In the genomic region with DNA sequence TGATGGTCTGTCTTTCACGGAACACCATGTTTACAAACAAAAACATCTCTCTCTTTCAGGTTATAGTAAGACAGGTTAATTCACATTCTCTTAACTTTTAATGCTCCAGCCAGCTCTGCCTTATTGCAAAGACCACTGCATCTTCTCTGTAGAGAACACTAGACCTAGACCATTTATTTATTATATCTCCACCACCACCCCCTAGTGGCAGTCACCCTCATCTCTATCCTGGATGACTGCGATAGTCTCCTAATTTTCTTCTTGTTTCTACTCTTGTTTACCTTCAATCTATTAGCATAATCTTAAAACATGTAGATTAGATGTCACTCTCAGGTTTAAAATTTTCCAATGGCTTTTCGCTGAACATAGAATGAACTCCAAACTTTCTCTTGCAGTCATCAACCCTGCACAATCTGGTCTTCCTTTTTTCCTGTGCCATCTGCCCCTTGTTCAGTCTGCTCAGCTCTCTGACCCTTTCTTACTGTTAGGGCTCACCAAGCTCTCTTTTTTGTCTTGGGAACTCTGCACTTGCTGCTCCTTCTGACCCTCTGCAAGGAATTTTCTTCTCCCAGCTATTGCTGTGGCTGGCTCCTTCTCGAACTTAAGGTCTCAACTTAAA, we compare ENCODE assay signal across 8 cellular contexts.
DNase-seq lines count a peak whose midpoint lies in the region; ATAC-seq, FAIRE-seq and TF ChIP-seq lines count a peak whose summit lies in the region.

No MANE protein-coding gene starts in this region.

- no peaks in the 10 kb centered on the region for H3K9me3 ChIP-seq in A549
- no peaks in the 10 kb centered on the region for H3K9me3 ChIP-seq in heart right ventricle
- H3K9me3 ChIP-seq in ovary, result no peaks in the 10 kb centered on the region

- TF ChIP-seq EP300 in A549 (IDR thresholded peaks at IDR 0.05) (no peak), ovary (IDR thresholded peaks at IDR 0.05) (no peak)

- TF ChIP-seq POLR2A in A549 (IDR thresholded peaks at IDR 0.05; ENCODE audit: low read length) (no peak), ovary (IDR thresholded peaks at IDR 0.05) (no peak)

- peak; percentile 64 to 86; a peak in 3 of 6 replicates for ATAC-seq in A549
- peak in 5 of 8 donors; percentile 50 to 68 (median 59) for ATAC-seq in heart right ventricle

- 7% methylated on average over 4 of the region's 4 CpGs for WGBS in A549 (ENCODE audit: missing lambda C conversion rate)
- 42 to 52% methylated on average over 4 of the region's 4 CpGs for WGBS in heart right ventricle, 2 donors
- 53 to 65% (median 59%) methylated on average over 4 of the region's 4 CpGs for WGBS in ovary, 3 donors

- TF ChIP-seq CTCF in A549 (IDR thresholded peaks at IDR 0.05), result peak; percentile 46
- peak; percentile 66 for TF ChIP-seq CTCF in GM12872 (IDR thresholded peaks at IDR 0.05; ENCODE audit: insufficient read depth, low read depth, low read length)
- TF ChIP-seq CTCF in heart right ventricle (IDR thresholded peaks at IDR 0.05), result peak in 8 of 9 donors; percentile 39 to 79 (median 68)
- no peak for TF ChIP-seq CTCF in ovary (IDR thresholded peaks at IDR 0.05)

- H3K36me3 ChIP-seq in heart right ventricle (no peaks in the 10 kb centered on the region), ovary (no peaks in the 10 kb centered on the region)

- no peak overlapping the region for H3K4me2 ChIP-seq in A549

- intact Hi-C loops in heart right ventricle (cut with DNase I) (loop anchor here (1.0 to 10.0 kb wide), 12 partner anchors 73 to 514 kb away; no protein-coding TSS in a partner anchor), ovary (cut with DNase I) (no loop called here)

- H3K27ac ChIP-seq in A549 (no peak overlapping the region), heart right ventricle (no peak overlapping the region), ovary (no peak overlapping the region)

- TF ChIP-seq RAD21 in A549 (conservative IDR thresholded peaks at IDR 0.05 in 1 of 2, IDR thresholded peaks at IDR 0.05 in 1 of 2), result peak; percentile 39; a peak in 3 of 5 replicates

- no peaks in the 10 kb centered on the region for H3K4me1 ChIP-seq in A549
- peaks cover 0 to 3% (median 0%) of the 10 kb centered on the region in 9 donors for H3K4me1 ChIP-seq in heart right ventricle
- H3K4me1 ChIP-seq in ovary (ENCODE audit: insufficient read depth), result no peaks in the 10 kb centered on the region

- no peak for FAIRE-seq in A549 (lab: Jason Lieb, UNC)

- DNase-seq in A549 (ENCODE audit: low read depth in 1 of 2, low spot score in 1 of 2) (peak; percentile 10 to 15), SKM-1 treated with dmso at 0.1 percent for 144 hours (lab: John Stamatoyannopoulos, UW; ENCODE audit: unreplicated experiment) (peak; percentile 30), heart right ventricle (peak in 1 of 2 donors; percentile 40), superior temporal gyrus (ENCODE audit: extremely low spot score) (peak; percentile 27), ovary (no peak)
- peak; percentile 33 for DNase-seq in Jurkat, Clone E6-1 (ENCODE audit: low read depth, low spot score)
- DNase-seq in effector CD4-positive, alpha-beta T cell, result no peak

- H3K27me3 ChIP-seq in heart right ventricle, result peaks cover 0 to 6% (median 0%) of the 10 kb centered on the region in 7 donors
- H3K27me3 ChIP-seq in ovary, result no peaks in the 10 kb centered on the region

- H3K4me3 ChIP-seq in A549 (no peak overlapping the region), heart right ventricle (no peak overlapping the region), ovary (no peak overlapping the region)
- H3K4me3 ChIP-seq in Jurkat, Clone E6-1 (ENCODE audit: low read length), result no peak overlapping the region

- POLR2A ChIA-PET in A549 (lab: Yijun Ruan, JAX), result no interaction called here

- CTCF ChIA-PET in A549 (lab: Yijun Ruan, JAX), result interaction anchor here (0.5 to 1.4 kb wide), 6 partner anchors 14 to 248 kb away, joined by 3 to 4 read pairs (median 3); no protein-coding TSS in a partner anchor

TF ChIP-seq in A549, 52 proteins besides CTCF, POLR2A, EP300 and RAD21:
- TF ChIP-seq TFCP2L1 (CRISPR knock-in tag; IDR thresholded peaks at IDR 0.05), result no peak
- no peak for TF ChIP-seq RCOR1 (IDR thresholded peaks at IDR 0.05; ENCODE audit: low read depth, low read length)
- TF ChIP-seq KDM5A (IDR thresholded peaks at IDR 0.05), result no peak
- peak; percentile 37; the same call in 1 of the 3 replicates for TF ChIP-seq SMC3 (IDR thresholded peaks at IDR 0.05)
- no peak for TF ChIP-seq CEBPB (IDR thresholded peaks at IDR 0.05)
- no peak for TF ChIP-seq GATA3 (IDR thresholded peaks at IDR 0.05; ENCODE audit: borderline replicate concordance)

Comparison
In these comparisons a context has a peak if more than half of its experiments do, and no peak if none do; other contexts are left out.
1. DNase-seq: peak in A549 (2 of 2), Jurkat, Clone E6-1 (single experiment), SKM-1 treated with dmso at 0.1 percent for 144 hours (single experiment) and superior temporal gyrus (single experiment); none in effector CD4-positive, alpha-beta T cell (single experiment) and ovary (0 of 5).
2. CTCF ChIP-seq: peak in A549 (single experiment), GM12872 (single experiment) and heart right ventricle (8 of 9); none in ovary (0 of 3).
3. intact Hi-C loops: an anchor here in heart right ventricle (1.0 to 10.0 kb wide); none called in ovary.